In genomic region chr18:42287047-42287446, GRCh38 we compare ENCODE assay signal across 21 cellular contexts.
DNase-seq lines count a peak whose midpoint lies in the region; ATAC-seq and TF ChIP-seq lines count a peak whose summit lies in the region.
"Had no signal": no experiment of that assay in that cellular context is flagged by ENCODE, and none has a peak within 500 bp of the region (broad histone marks: within the 10 kb centered on the region; RNA-seq: fewer than 3 reads in every experiment).

No MANE protein-coding gene starts in this region.

- no peak for TF ChIP-seq CTCF in glutamatergic neuron (IDR thresholded peaks at IDR 0.05; ENCODE audit: partially characterized antibody, unreplicated experiment)

- H3K4me3 Mint-ChIP-seq in glutamatergic neuron (ENCODE audit: unreplicated experiment) = no peak overlapping the region
- H3K4me3 Mint-ChIP-seq: CD4-positive, alpha-beta memory T cell had no signal

- DNase-seq in NCI-H82 (lab: John Stamatoyannopoulos, UW) (peak; percentile 10), NCI-H82 treated with DMSO at 0.1 percent for 48 hours (lab: John Stamatoyannopoulos, UW; ENCODE audit: unreplicated experiment) (no peak), NCI-H2171 treated with DMSO at 0.1 percent for 48 hours (lab: John Stamatoyannopoulos, UW) (peak; percentile 98), glutamatergic neuron (no peak), left cardiac atrium (no peak), OCI-M2 (lab: John Stamatoyannopoulos, UW; ENCODE audit: unreplicated experiment) (no peak)
- no peak for DNase-seq in stimulated activated CD8-positive, alpha-beta memory T cell treated with anti-CD3 and anti-CD28 coated beads, Interleukin-4, amount 100 ng/mL, for 48 hours
- DNase-seq: 8988T; Calu3; CD4-positive, alpha-beta memory T cell; DND-41; GDM1; MV-4-11; NCI-H1417; NCI-H2029 treated with DMSO at 0.1 percent for 48 hours; NCI-H446; NCI-H774; SHP77 treated with DMSO at 0.1 percent for 48 hours had no signal

- intact Hi-C loops in left cardiac atrium (cut with DNase I) = no loop called here

- H3K9me3 Mint-ChIP-seq in glutamatergic neuron (ENCODE audit: unreplicated experiment) = no peaks in the 10 kb centered on the region
- H3K9me3 Mint-ChIP-seq: CD4-positive, alpha-beta memory T cell had no signal

- no peaks in the 10 kb centered on the region for H3K36me3 Mint-ChIP-seq in glutamatergic neuron (ENCODE audit: unreplicated experiment)
- H3K36me3 Mint-ChIP-seq: CD4-positive, alpha-beta memory T cell had no signal

- no peak overlapping the region for H3K27ac Mint-ChIP-seq in glutamatergic neuron (ENCODE audit: unreplicated experiment)
- H3K27ac Mint-ChIP-seq: CD4-positive, alpha-beta memory T cell had no signal

- H3K4me1 Mint-ChIP-seq in glutamatergic neuron (ENCODE audit: low read depth, unreplicated experiment) = peaks cover 4% of the 10 kb centered on the region
- H3K4me1 Mint-ChIP-seq: CD4-positive, alpha-beta memory T cell had no signal

- ATAC-seq in HG03378 (IDR thresholded peaks at IDR 0.05; ENCODE audit: unreplicated experiment) = peak; percentile 66
- ATAC-seq in left cardiac atrium = no peak
- ATAC-seq: K562, SK-N-SH treated with all-trans-retinoic acid at 6 μM for 48 hours had no signal

- no peaks in the 10 kb centered on the region for H3K27me3 Mint-ChIP-seq in glutamatergic neuron (ENCODE audit: unreplicated experiment)
- H3K27me3 Mint-ChIP-seq: CD4-positive, alpha-beta memory T cell had no signal

Comparison
In these comparisons a context has a peak if more than half of its experiments do, and no peak if none do; other contexts are left out.
1. DNase-seq: peak in NCI-H82 (single experiment) and NCI-H2171 treated with DMSO at 0.1 percent for 48 hours (single experiment); none in NCI-H82 treated with DMSO at 0.1 percent for 48 hours (single experiment), stimulated activated CD8-positive, alpha-beta memory T cell treated with anti-CD3 and anti-CD28 coated beads, Interleukin-4, amount 100 ng/mL, for 48 hours (single experiment), glutamatergic neuron (single experiment), left cardiac atrium (single experiment) and OCI-M2 (single experiment).